In the genomic region with DNA sequence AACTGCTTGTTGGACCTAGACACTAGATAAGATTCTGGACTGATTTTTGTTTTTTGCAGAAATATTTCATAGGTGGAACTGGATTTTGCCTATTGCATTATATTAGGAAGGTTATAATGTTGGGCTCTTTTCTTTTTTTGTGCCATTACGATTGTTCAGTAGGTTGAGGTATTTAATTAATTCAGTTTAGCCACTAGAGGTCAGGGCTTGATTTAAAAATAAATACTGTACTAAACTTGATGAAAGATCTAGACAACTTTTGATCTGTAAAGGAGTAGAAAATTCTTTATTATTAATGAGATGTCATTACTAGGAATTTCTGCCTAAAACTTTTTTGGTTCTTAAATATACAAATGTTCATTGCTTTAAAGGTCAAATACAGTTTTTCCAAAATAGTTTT, we compare ENCODE assay signal across 8 cellular contexts.
DNase-seq lines count a peak whose midpoint lies in the region; ATAC-seq and TF ChIP-seq lines count a peak whose summit lies in the region.

No MANE protein-coding gene starts in this region.

- in situ Hi-C loops in brain microvascular endothelial cell (cut with HindIII; ENCODE audit: low pct_ligation_motif_present, low sequenced_read_pairs), result no loop called here

- H3K4me3 ChIP-seq in NB4 (ENCODE audit: low read depth, low read length) (no peak overlapping the region), brain microvascular endothelial cell (ENCODE audit: low read depth, low read length) (no peak overlapping the region)

- H3K9me3 Mint-ChIP-seq in memory B cell, result no peaks in the 10 kb centered on the region

- no peaks in the 10 kb centered on the region for H3K4me1 Mint-ChIP-seq in memory B cell

- peak; percentile 35 for ATAC-seq in memory B cell (ENCODE audit: low read depth)
- ATAC-seq in HG03095 (IDR thresholded peaks at IDR 0.05; ENCODE audit: unreplicated experiment), result no peak

- H3K36me3 Mint-ChIP-seq in memory B cell, result no peaks in the 10 kb centered on the region

- no peaks in the 10 kb centered on the region for H3K27me3 ChIP-seq in brain microvascular endothelial cell (replicated peaks)

- no peak overlapping the region for H3K4me3 Mint-ChIP-seq in memory B cell

- TF ChIP-seq CTCF in GM12872 (IDR thresholded peaks at IDR 0.05; ENCODE audit: insufficient read depth, low read depth, low read length) (0 out of 3 replicates have a peak, but pooled peaks have one; percentile 4), NB4 (IDR thresholded peaks at IDR 0.05; ENCODE audit: low read depth, low read length) (no peak), brain microvascular endothelial cell (IDR thresholded peaks at IDR 0.05; ENCODE audit: low read depth, low read length, missing control alignments) (peak; percentile 12)

- H3K27ac ChIP-seq in brain microvascular endothelial cell, result no peak overlapping the region

- DNase-seq in NB4 (ENCODE audit: low read depth) (peak; percentile 37), brain microvascular endothelial cell (no peak), memory B cell (ENCODE audit: low spot score in 2 of 2) (no peak), NCI-H2227 (lab: John Stamatoyannopoulos, UW; ENCODE audit: unreplicated experiment) (no peak), midbrain (lab: John Stamatoyannopoulos, UW) (no peak), HK-2 (ENCODE audit: unreplicated experiment) (no peak)

- H3K36me3 ChIP-seq in brain microvascular endothelial cell (replicated peaks), result no peaks in the 10 kb centered on the region

- H3K27me3 Mint-ChIP-seq in memory B cell, result peaks cover 4% of the 10 kb centered on the region

- H3K27ac Mint-ChIP-seq in memory B cell, result no peak overlapping the region

- no peak for TF ChIP-seq POLR2A in NB4 (IDR thresholded peaks at IDR 0.05; ENCODE audit: extremely low read depth, insufficient read length)
